ENCODE assay signal across 1 cellular context in the genomic region with DNA sequence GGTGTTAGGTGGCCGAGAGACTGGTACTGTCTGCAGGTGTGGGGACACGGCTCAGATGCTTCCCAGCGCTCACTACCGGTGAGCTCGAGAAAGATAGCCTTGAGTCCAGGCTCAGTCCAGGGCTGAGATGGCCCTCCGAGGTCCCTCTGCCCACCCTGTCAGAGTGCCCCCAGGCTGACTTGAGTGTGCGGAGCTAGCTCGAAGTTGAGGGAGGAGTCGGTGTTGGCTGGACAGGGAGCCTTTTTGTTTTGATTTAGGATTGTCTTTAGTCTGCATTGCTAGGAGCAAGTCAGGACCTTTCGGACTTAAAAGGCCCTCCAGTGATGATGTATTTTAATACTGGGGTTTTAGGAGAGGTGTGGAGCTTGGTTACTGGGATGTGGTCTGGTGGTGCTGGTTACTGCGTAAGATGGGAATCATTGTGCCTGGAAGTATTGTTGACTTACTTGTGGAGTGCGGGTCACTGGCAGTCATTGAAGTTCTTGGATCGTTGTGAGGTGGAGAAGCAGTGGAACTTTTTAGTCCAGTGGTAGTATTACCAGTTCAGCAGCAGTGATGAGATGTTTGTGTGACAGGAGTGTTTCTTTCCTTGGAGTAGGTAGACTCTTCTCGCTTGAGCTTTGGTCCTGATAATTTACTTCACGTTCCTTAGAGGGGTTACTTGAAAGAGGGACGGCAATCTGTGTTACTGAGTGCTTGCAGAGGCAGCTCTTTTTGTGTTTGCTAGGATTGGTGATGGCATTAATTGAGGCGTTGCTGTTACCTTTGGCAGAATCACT.
TF ChIP-seq lines count a peak whose summit lies in the region.

No MANE protein-coding gene starts in this region.

TF ChIP-seq in K562, 482 proteins besides CTCF, POLR2A, EP300 and RAD21 (continued from another document and continues in another):
- TF ChIP-seq, protein P1, sequence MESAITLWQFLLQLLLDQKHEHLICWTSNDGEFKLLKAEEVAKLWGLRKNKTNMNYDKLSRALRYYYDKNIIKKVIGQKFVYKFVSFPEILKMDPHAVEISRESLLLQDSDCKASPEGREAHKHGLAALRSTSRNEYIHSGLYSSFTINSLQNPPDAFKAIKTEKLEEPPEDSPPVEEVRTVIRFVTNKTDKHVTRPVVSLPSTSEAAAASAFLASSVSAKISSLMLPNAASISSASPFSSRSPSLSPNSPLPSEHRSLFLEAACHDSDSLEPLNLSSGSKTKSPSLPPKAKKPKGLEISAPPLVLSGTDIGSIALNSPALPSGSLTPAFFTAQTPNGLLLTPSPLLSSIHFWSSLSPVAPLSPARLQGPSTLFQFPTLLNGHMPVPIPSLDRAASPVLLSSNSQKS (CRISPR knock-in tag; IDR thresholded peaks at IDR 0.05) = no peak
- TF ChIP-seq TAF9B (IDR thresholded peaks at IDR 0.05; ENCODE audit: partially characterized antibody) = peak; percentile 11
- 0 out of 2 replicates have a peak, but pooled peaks have one; percentile 10 for TF ChIP-seq DPF2 (IDR thresholded peaks at IDR 0.05)
- TF ChIP-seq TBL1XR1 (IDR thresholded peaks at IDR 0.05; ENCODE audit: low read length in 2 of 2) = no peak
- no peak for TF ChIP-seq BRD4 (IDR thresholded peaks at IDR 0.05)
- no peak for TF ChIP-seq MYC (IDR thresholded peaks at IDR 0.05; ENCODE audit: low read depth, low read length)
- TF ChIP-seq MYC (CRISPR knock-in tag; IDR thresholded peaks at IDR 0.05; ENCODE audit: borderline replicate concordance, low read depth) = 0 out of 2 replicates have a peak, but pooled peaks have one; percentile 27
- TF ChIP-seq POLR2B (IDR thresholded peaks at IDR 0.05; ENCODE audit: low read depth, partially characterized antibody) = peak; percentile 0
- TF ChIP-seq, protein P2, sequence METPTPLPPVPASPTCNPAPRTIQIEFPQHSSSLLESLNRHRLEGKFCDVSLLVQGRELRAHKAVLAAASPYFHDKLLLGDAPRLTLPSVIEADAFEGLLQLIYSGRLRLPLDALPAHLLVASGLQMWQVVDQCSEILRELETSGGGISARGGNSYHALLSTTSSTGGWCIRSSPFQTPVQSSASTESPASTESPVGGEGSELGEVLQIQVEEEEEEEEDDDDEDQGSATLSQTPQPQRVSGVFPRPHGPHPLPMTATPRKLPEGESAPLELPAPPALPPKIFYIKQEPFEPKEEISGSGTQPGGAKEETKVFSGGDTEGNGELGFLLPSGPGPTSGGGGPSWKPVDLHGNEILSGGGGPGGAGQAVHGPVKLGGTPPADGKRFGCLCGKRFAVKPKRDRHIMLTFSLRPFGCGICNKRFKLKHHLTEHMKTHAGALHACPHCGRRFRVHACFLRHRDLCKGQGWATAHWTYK (CRISPR knock-in tag; IDR thresholded peaks at IDR 0.05) = no peak
- TF ChIP-seq NR2C2 (CRISPR knock-in tag; IDR thresholded peaks at IDR 0.05) = no peak
- TF ChIP-seq NR2C2 (tag; IDR thresholded peaks at IDR 0.05) = no peak
- TF ChIP-seq FOXP4 (CRISPR knock-in tag; IDR thresholded peaks at IDR 0.05; ENCODE audit: borderline replicate concordance) = no peak
- TF ChIP-seq ID3 (CRISPR knock-in tag; IDR thresholded peaks at IDR 0.05) = 0 out of 2 replicates have a peak, but pooled peaks have one; percentile 17
- no peak for TF ChIP-seq ID3 (tag; IDR thresholded peaks at IDR 0.05)
- no peak for TF ChIP-seq ZNF124 (CRISPR knock-in tag; IDR thresholded peaks at IDR 0.05)
- TF ChIP-seq, protein P3, sequence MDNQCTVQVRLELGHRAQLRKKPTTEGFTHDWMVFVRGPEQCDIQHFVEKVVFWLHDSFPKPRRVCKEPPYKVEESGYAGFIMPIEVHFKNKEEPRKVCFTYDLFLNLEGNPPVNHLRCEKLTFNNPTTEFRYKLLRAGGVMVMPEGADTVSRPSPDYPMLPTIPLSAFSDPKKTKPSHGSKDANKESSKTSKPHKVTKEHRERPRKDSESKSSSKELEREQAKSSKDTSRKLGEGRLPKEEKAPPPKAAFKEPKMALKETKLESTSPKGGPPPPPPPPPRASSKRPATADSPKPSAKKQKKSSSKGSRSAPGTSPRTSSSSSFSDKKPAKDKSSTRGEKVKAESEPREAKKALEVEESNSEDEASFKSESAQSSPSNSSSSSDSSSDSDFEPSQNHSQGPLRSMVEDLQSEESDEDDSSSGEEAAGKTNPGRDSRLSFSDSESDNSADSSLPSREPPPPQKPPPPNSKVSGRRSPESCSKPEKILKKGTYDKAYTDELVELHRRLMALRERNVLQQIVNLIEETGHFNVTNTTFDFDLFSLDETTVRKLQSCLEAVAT (IDR thresholded peaks at IDR 0.05) = 0 out of 4 replicates have a peak, but pooled peaks of 1 of the 2 experiments have one; percentile 28
- TF ChIP-seq BCOR (IDR thresholded peaks at IDR 0.05) = 0 out of 2 replicates have a peak, but pooled peaks have one; percentile 3
- TF ChIP-seq CREB3L1 (IDR thresholded peaks at IDR 0.05; ENCODE audit: borderline replicate concordance, low read depth) = peak; percentile 76
- TF ChIP-seq ZEB2 (IDR thresholded peaks at IDR 0.05) = 0 out of 2 replicates have a peak, but pooled peaks have one; percentile 46
- TF ChIP-seq ZNF695 (CRISPR knock-in tag; IDR thresholded peaks at IDR 0.05) = 0 out of 2 replicates have a peak, but pooled peaks have one; percentile 69
- peak; percentile 9; the same call in 1 of the 2 replicates for TF ChIP-seq MAX (CRISPR knock-in tag; IDR thresholded peaks at IDR 0.05)
- TF ChIP-seq NFRKB (IDR thresholded peaks at IDR 0.05; ENCODE audit: low read depth) = no peak
- no peak for TF ChIP-seq COPS2 (conservative IDR thresholded peaks at IDR 0.05)
- peak; percentile 3 for TF ChIP-seq RBBP5 (IDR thresholded peaks at IDR 0.05; ENCODE audit: borderline replicate concordance, insufficient read depth, low read length, poor library complexity, severe bottlenecking)
- TF ChIP-seq, protein P4, sequence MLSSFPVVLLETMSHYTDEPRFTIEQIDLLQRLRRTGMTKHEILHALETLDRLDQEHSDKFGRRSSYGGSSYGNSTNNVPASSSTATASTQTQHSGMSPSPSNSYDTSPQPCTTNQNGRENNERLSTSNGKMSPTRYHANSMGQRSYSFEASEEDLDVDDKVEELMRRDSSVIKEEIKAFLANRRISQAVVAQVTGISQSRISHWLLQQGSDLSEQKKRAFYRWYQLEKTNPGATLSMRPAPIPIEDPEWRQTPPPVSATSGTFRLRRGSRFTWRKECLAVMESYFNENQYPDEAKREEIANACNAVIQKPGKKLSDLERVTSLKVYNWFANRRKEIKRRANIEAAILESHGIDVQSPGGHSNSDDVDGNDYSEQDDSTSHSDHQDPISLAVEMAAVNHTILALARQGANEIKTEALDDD (IDR thresholded peaks at IDR 0.05) = peak; percentile 48
- TF ChIP-seq ELF4 (CRISPR knock-in tag; IDR thresholded peaks at IDR 0.05) = peak; percentile 55; the same call in 1 of the 2 replicates
- peak; percentile 40; the same call in 1 of the 2 replicates for TF ChIP-seq JUNB (CRISPR knock-in tag; conservative IDR thresholded peaks at IDR 0.05)
- TF ChIP-seq, protein P5, sequence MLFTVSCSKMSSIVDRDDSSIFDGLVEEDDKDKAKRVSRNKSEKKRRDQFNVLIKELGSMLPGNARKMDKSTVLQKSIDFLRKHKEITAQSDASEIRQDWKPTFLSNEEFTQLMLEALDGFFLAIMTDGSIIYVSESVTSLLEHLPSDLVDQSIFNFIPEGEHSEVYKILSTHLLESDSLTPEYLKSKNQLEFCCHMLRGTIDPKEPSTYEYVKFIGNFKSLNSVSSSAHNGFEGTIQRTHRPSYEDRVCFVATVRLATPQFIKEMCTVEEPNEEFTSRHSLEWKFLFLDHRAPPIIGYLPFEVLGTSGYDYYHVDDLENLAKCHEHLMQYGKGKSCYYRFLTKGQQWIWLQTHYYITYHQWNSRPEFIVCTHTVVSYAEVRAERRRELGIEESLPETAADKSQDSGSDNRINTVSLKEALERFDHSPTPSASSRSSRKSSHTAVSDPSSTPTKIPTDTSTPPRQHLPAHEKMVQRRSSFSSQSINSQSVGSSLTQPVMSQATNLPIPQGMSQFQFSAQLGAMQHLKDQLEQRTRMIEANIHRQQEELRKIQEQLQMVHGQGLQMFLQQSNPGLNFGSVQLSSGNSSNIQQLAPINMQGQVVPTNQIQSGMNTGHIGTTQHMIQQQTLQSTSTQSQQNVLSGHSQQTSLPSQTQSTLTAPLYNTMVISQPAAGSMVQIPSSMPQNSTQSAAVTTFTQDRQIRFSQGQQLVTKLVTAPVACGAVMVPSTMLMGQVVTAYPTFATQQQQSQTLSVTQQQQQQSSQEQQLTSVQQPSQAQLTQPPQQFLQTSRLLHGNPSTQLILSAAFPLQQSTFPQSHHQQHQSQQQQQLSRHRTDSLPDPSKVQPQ (CRISPR knock-in tag; IDR thresholded peaks at IDR 0.05; ENCODE audit: borderline replicate concordance) = 0 out of 2 replicates have a peak, but pooled peaks have one; percentile 35
- peak; percentile 11; the same call in 1 of the 2 replicates for TF ChIP-seq SMARCA5 (IDR thresholded peaks at IDR 0.05)
- TF ChIP-seq KDM1A (IDR thresholded peaks at IDR 0.05) = 0 out of 4 replicates have a peak, but pooled peaks of 1 of the 2 experiments have one; percentile 8
- TF ChIP-seq SNAPC5 (CRISPR knock-in tag; IDR thresholded peaks at IDR 0.05) = no peak
- TF ChIP-seq MTF1 (CRISPR knock-in tag; IDR thresholded peaks at IDR 0.05; ENCODE audit: borderline replicate concordance) = peak; percentile 46; the same call in 1 of the 2 replicates
- TF ChIP-seq CHAMP1 (IDR thresholded peaks at IDR 0.05) = no peak
- TF ChIP-seq MEF2A (IDR thresholded peaks at IDR 0.05; ENCODE audit: control insufficient read depth, low read depth, low read length) = no peak
- TF ChIP-seq, protein P6, sequence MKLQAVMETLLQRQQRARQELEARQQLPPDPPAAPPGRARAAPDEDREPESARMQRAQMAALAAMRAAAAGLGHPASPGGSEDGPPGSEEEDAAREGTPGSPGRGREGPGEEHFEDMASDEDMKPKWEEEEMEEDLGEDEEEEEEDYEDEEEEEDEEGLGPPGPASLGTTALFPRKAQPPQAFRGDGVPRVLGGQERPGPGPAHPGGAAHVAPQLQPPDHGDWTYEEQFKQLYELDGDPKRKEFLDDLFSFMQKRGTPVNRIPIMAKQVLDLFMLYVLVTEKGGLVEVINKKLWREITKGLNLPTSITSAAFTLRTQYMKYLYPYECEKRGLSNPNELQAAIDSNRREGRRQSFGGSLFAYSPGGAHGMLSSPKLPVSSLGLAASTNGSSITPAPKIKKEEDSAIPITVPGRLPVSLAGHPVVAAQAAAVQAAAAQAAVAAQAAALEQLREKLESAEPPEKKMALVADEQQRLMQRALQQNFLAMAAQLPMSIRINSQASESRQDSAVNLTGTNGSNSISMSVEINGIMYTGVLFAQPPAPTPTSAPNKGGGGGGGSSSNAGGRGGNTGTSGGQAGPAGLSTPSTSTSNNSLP (IDR thresholded peaks at IDR 0.05; ENCODE audit: borderline replicate concordance, low read depth, low read length) = no peak
- TF ChIP-seq ZNF76 (CRISPR knock-in tag; IDR thresholded peaks at IDR 0.05; ENCODE audit: borderline replicate concordance) = 0 out of 2 replicates have a peak, but pooled peaks have one; percentile 17
- peak; percentile 13; the same call in 1 of the 2 replicates for TF ChIP-seq ATF7 (IDR thresholded peaks at IDR 0.05)
- peak; percentile 87; the same call in 1 of the 2 replicates for TF ChIP-seq NR4A1 (CRISPR knock-in tag; IDR thresholded peaks at IDR 0.05)
- TF ChIP-seq NR4A1 (tag; IDR thresholded peaks at IDR 0.05) = no peak
- no peak for TF ChIP-seq BHLHE40 (IDR thresholded peaks at IDR 0.05; ENCODE audit: low read length)
- TF ChIP-seq ZNF57 (CRISPR knock-in tag; IDR thresholded peaks at IDR 0.05) = 0 out of 2 replicates have a peak, but pooled peaks have one; percentile 7
